18 cellular contexts compared by ENCODE assay signal in genomic region chr2:224781400-224781799, GRCh38.
DNase-seq lines count a peak whose midpoint lies in the region; ATAC-seq and TF ChIP-seq lines count a peak whose summit lies in the region.
"Had no signal": no experiment of that assay in that cellular context is flagged by ENCODE, and none has a peak within 500 bp of the region (broad histone marks: within the 10 kb centered on the region; RNA-seq: fewer than 3 reads in every experiment).

No MANE protein-coding gene starts in this region.

- H3K27ac Mint-ChIP-seq in T-cell (peak overlapping the region; percentile 42 to 62), memory B cell (peak overlapping the region; percentile 47)
- H3K27ac Mint-ChIP-seq: dendritic cell treated with granulocyte-macrophage colony-stimulating factor and Interleukin-4, amounts not matched to agents 40 ng/mL and 50 ng/mL, for 4 days; H9 had no signal

- TF ChIP-seq CTCF in breast epithelium (IDR thresholded peaks at IDR 0.05): no peak
- no peak for TF ChIP-seq CTCF in A673 (conservative IDR thresholded peaks at IDR 0.05; ENCODE audit: low read depth, low read length)

- H3K9me3 ChIP-seq in breast epithelium (no peaks in the 10 kb centered on the region), A673 (ENCODE audit: low read depth, low read length, poor library complexity, severe bottlenecking) (no peaks in the 10 kb centered on the region)
- H3K9me3 ChIP-seq: esophagus squamous epithelium, left ventricle myocardium inferior, sigmoid colon had no signal

- H3K36me3 Mint-ChIP-seq in T-cell (peaks cover 41% of the 10 kb centered on the region), memory B cell (peaks cover 24% of the 10 kb centered on the region)

- no peak for TF ChIP-seq POLR2A in breast epithelium (IDR thresholded peaks at IDR 0.05)

- no peak overlapping the region for H3K4me3 ChIP-seq in breast epithelium
- no peak overlapping the region for H3K4me3 ChIP-seq in A673 (ENCODE audit: low read depth, low read length, poor library complexity, severe bottlenecking)
- H3K4me3 ChIP-seq: esophagus squamous epithelium, left ventricle myocardium inferior, sigmoid colon had no signal

- BruUV-seq in A673 (replicated peaks; lab: Mats Ljungman, UMichigan): no TSS peak

- POLR2A ChIA-PET in T-cell (lab: Charles Lee): no interaction called here
- POLR2A ChIA-PET in A673 (lab: Charles Lee; ENCODE audit: low non-redundant PET): no interaction called here

- H3K27me3 Mint-ChIP-seq in T-cell: no peaks in the 10 kb centered on the region
- H3K27me3 Mint-ChIP-seq in memory B cell: no peaks in the 10 kb centered on the region
- H3K27me3 Mint-ChIP-seq: dendritic cell treated with granulocyte-macrophage colony-stimulating factor and Interleukin-4, amounts not matched to agents 40 ng/mL and 50 ng/mL, for 4 days had no signal

- H3K4me3 Mint-ChIP-seq in T-cell (no peak overlapping the region), memory B cell (no peak overlapping the region)
- H3K4me3 Mint-ChIP-seq: dendritic cell treated with granulocyte-macrophage colony-stimulating factor and Interleukin-4, amounts not matched to agents 40 ng/mL and 50 ng/mL, for 4 days; H9; neural crest cell had no signal

- CTCF ChIA-PET in T-cell (lab: Charles Lee) (interaction anchor here (0.6 to 1.3 kb wide), 3 partner anchors 8 to 23 kb away, joined by 3 read pairs; no protein-coding TSS in a partner anchor), A673 (lab: Charles Lee) (interaction anchor here (1.3 kb wide), 1 partner anchor 220 kb away, joined by 4 read pairs; no protein-coding TSS in a partner anchor)

- H3K4me1 Mint-ChIP-seq in T-cell: peaks cover 0 to 14% (median 3%) of the 10 kb centered on the region in 3 donors
- H3K4me1 Mint-ChIP-seq in memory B cell: peaks cover 3% of the 10 kb centered on the region
- H3K4me1 Mint-ChIP-seq: neural crest cell had no signal

- H3K9me3 Mint-ChIP-seq in T-cell (no peaks in the 10 kb centered on the region), memory B cell (no peaks in the 10 kb centered on the region)
- H3K9me3 Mint-ChIP-seq: dendritic cell treated with granulocyte-macrophage colony-stimulating factor and Interleukin-4, amounts not matched to agents 40 ng/mL and 50 ng/mL, for 4 days; H9; neural crest cell had no signal

- H3K36me3 ChIP-seq in breast epithelium (no peaks in the 10 kb centered on the region), A673 (ENCODE audit: insufficient read depth, low read length, poor library complexity, severe bottlenecking) (no peaks in the 10 kb centered on the region)
- H3K36me3 ChIP-seq: left ventricle myocardium inferior, sigmoid colon had no signal

- H3K27me3 ChIP-seq in breast epithelium (no peaks in the 10 kb centered on the region), A673 (replicated peaks; ENCODE audit: insufficient read depth, low read depth, low read length, poor library complexity) (no peaks in the 10 kb centered on the region)
- H3K27me3 ChIP-seq: sigmoid colon had no signal

- DNase-seq in T-cell: no peak
- DNase-seq in memory B cell (ENCODE audit: low spot score in 2 of 2): no peak
- DNase-seq in breast epithelium (ENCODE audit: low spot score in 2 of 2): no peak
- no peak for DNase-seq in A673 (ENCODE audit: low spot score)
- DNase-seq in Ammon's horn (ENCODE audit: low spot score): no peak
- DNase-seq: amniotic stem cell; esophagus squamous epithelium; H9; hippocampal formation; left ventricle myocardium inferior; NCI-H2029; sigmoid colon; stimulated activated naive CD4-positive, alpha-beta T cell had no signal

- peak; percentile 67 for ATAC-seq in GM18508 (IDR thresholded peaks at IDR 0.05; ENCODE audit: insufficient read depth, unreplicated experiment)
- ATAC-seq in GM19324 (IDR thresholded peaks at IDR 0.05; ENCODE audit: low FRiP score, unreplicated experiment): peak; percentile 50
- peak in 1 of 4 experiments; percentile 12 for ATAC-seq in T-cell (replicated peaks in 1 of 4)
- no peak for ATAC-seq in memory B cell (ENCODE audit: low read depth)

- H3K27ac ChIP-seq in breast epithelium (no peak overlapping the region), A673 (ENCODE audit: low read depth, low read length, poor library complexity, severe bottlenecking) (no peak overlapping the region)
- H3K27ac ChIP-seq: esophagus squamous epithelium, left ventricle myocardium inferior, RWPE1, sigmoid colon had no signal

- H3K4me1 ChIP-seq in breast epithelium (no peaks in the 10 kb centered on the region), A673 (ENCODE audit: insufficient read depth, low read length, poor library complexity, severe bottlenecking) (no peaks in the 10 kb centered on the region)
- H3K4me1 ChIP-seq: left ventricle myocardium inferior, sigmoid colon had no signal

- intact Hi-C loops in breast epithelium (cut with DNase I; ENCODE audit: low total_unique reads): no loop called here
- intact Hi-C loops in A673 (cut with micrococcal nuclease; ENCODE audit: unreplicated experiment): loop anchor here (10.0 kb wide), 1 partner anchor 873 kb away; no protein-coding TSS in a partner anchor
